In genomic region chr14:65940056-65940735, GRCh38 we compare ENCODE assay signal across 8 cellular contexts.
DNase-seq lines count a peak whose midpoint lies in the region; ATAC-seq and TF ChIP-seq lines count a peak whose summit lies in the region.

No MANE protein-coding gene starts in this region.

- H3K27me3 ChIP-seq in Loucy (ENCODE audit: insufficient read depth, low read length, poor library complexity, severe bottlenecking), result no peaks in the 10 kb centered on the region
- H3K27me3 ChIP-seq in upper lobe of right lung, result no peaks in the 10 kb centered on the region

- CTCF ChIA-PET in activated naive CD4-positive, alpha-beta T cell treated with anti-CD3 and anti-CD28 coated beads for 36 hours (lab: Charles Lee), result interaction anchor here (0.7 to 1.2 kb wide), 5 partner anchors 9 to 1423 kb away, joined by 3 to 6 read pairs (median 5); no protein-coding TSS in a partner anchor
- CTCF ChIA-PET in activated CD8-positive, alpha-beta T cell treated with anti-CD3 and anti-CD28 coated beads, Interleukin-2, amount 10 ng/mL, durations not matched to agents 7 days and 5 days (lab: Charles Lee), result interaction anchor here (0.7 to 4.5 kb wide), 11 partner anchors 8 to 115 kb away, joined by 3 to 51 read pairs (median 8); no protein-coding TSS in a partner anchor

- peak; percentile 44 for DNase-seq in activated naive CD4-positive, alpha-beta T cell treated with anti-CD3 and anti-CD28 coated beads for 36 hours
- no peak for DNase-seq in activated naive CD4-positive, alpha-beta T cell (lab: John Stamatoyannopoulos, UW)
- peak; percentile 50 for DNase-seq in activated CD8-positive, alpha-beta T cell treated with anti-CD3 and anti-CD28 coated beads, Interleukin-2, amount 10 ng/mL, durations not matched to agents 7 days and 5 days
- DNase-seq in stimulated activated naive CD8-positive, alpha-beta T cell treated with anti-CD3 and anti-CD28 coated beads, Interleukin-15, Interleukin-2, amounts not matched to agents 100 U/mL and 50 U/mL, for 24 hours, result peak; percentile 24
- DNase-seq in upper lobe of right lung, result no peak
- DNase-seq in occipital lobe (lab: John Stamatoyannopoulos, UW), result no peak
- no peak for DNase-seq in AG08396 (ENCODE audit: low spot score)

- no peak overlapping the region for H3K27ac ChIP-seq in upper lobe of right lung

- H3K27me3 Mint-ChIP-seq in activated naive CD4-positive, alpha-beta T cell treated with anti-CD3 and anti-CD28 coated beads for 36 hours (ENCODE audit: low read depth), result no peaks in the 10 kb centered on the region
- no peaks in the 10 kb centered on the region for H3K27me3 Mint-ChIP-seq in activated CD8-positive, alpha-beta T cell treated with anti-CD3 and anti-CD28 coated beads, Interleukin-2, amount 10 ng/mL, durations not matched to agents 7 days and 5 days (ENCODE audit: low read depth)

- H3K4me3 ChIP-seq in Loucy (ENCODE audit: low read length, poor library complexity, severe bottlenecking) (no peak overlapping the region), upper lobe of right lung (no peak overlapping the region)

- TF ChIP-seq CTCF in Loucy (conservative IDR thresholded peaks at IDR 0.05; ENCODE audit: low read length) (peak; percentile 65), upper lobe of right lung (IDR thresholded peaks at IDR 0.05) (no peak)

- H3K9ac ChIP-seq in Loucy (ENCODE audit: low read depth, low read length, poor library complexity, severe bottlenecking), result no peak overlapping the region

- POLR2A ChIA-PET in activated CD8-positive, alpha-beta T cell treated with anti-CD3 and anti-CD28 coated beads, Interleukin-2, amount 10 ng/mL, durations not matched to agents 7 days and 5 days (lab: Charles Lee), result no interaction called here

- peaks cover 42% of the 10 kb centered on the region for H3K4me1 Mint-ChIP-seq in activated naive CD4-positive, alpha-beta T cell treated with anti-CD3 and anti-CD28 coated beads for 36 hours (ENCODE audit: low read depth)
- H3K4me1 Mint-ChIP-seq in activated CD8-positive, alpha-beta T cell treated with anti-CD3 and anti-CD28 coated beads, Interleukin-2, amount 10 ng/mL, durations not matched to agents 7 days and 5 days (ENCODE audit: low read depth), result peaks cover 53% of the 10 kb centered on the region

- H2AFZ ChIP-seq in Loucy (ENCODE audit: low read length), result no peak overlapping the region

- H3K79me2 ChIP-seq in Loucy (ENCODE audit: insufficient read depth, low read length), result no peaks in the 10 kb centered on the region

- H3K36me3 ChIP-seq in Loucy (ENCODE audit: insufficient read depth, low read length), result no peaks in the 10 kb centered on the region
- H3K36me3 ChIP-seq in upper lobe of right lung, result no peaks in the 10 kb centered on the region

- H3K36me3 Mint-ChIP-seq in activated naive CD4-positive, alpha-beta T cell treated with anti-CD3 and anti-CD28 coated beads for 36 hours (ENCODE audit: low read depth), result no peaks in the 10 kb centered on the region
- H3K36me3 Mint-ChIP-seq in activated CD8-positive, alpha-beta T cell treated with anti-CD3 and anti-CD28 coated beads, Interleukin-2, amount 10 ng/mL, durations not matched to agents 7 days and 5 days (ENCODE audit: low read depth), result peaks cover 27% of the 10 kb centered on the region

- ATAC-seq in activated CD8-positive, alpha-beta T cell treated with anti-CD3 and anti-CD28 coated beads, Interleukin-2, amount 10 ng/mL, durations not matched to agents 7 days and 5 days, result peak; percentile 49
- no peak for ATAC-seq in stimulated activated naive CD8-positive, alpha-beta T cell treated with anti-CD3 and anti-CD28 coated beads, Interleukin-15, Interleukin-2, amounts not matched to agents 100 U/mL and 50 U/mL, for 24 hours
- no peak for ATAC-seq in upper lobe of right lung

- no peak overlapping the region for H3K27ac Mint-ChIP-seq in activated naive CD4-positive, alpha-beta T cell treated with anti-CD3 and anti-CD28 coated beads for 36 hours
- H3K27ac Mint-ChIP-seq in activated CD8-positive, alpha-beta T cell treated with anti-CD3 and anti-CD28 coated beads, Interleukin-2, amount 10 ng/mL, durations not matched to agents 7 days and 5 days, result no peak overlapping the region

- no peak overlapping the region for H3K4me2 ChIP-seq in Loucy (ENCODE audit: low read depth, low read length, poor library complexity, severe bottlenecking)

- no peaks in the 10 kb centered on the region for H3K9me2 ChIP-seq in Loucy (replicated peaks; ENCODE audit: low read depth, low read length)

- intact Hi-C loops in activated naive CD4-positive, alpha-beta T cell treated with anti-CD3 and anti-CD28 coated beads for 36 hours (cut with micrococcal nuclease), result no loop called here
- intact Hi-C loops in upper lobe of right lung (cut with DNase I), result no loop called here

- H3K4me3 Mint-ChIP-seq in activated naive CD4-positive, alpha-beta T cell treated with anti-CD3 and anti-CD28 coated beads for 36 hours, result no peak overlapping the region
- H3K4me3 Mint-ChIP-seq in activated CD8-positive, alpha-beta T cell treated with anti-CD3 and anti-CD28 coated beads, Interleukin-2, amount 10 ng/mL, durations not matched to agents 7 days and 5 days, result no peak overlapping the region

- H3K4me1 ChIP-seq in Loucy (ENCODE audit: insufficient read depth, low read length, poor library complexity, severe bottlenecking) (peaks cover 43% of the 10 kb centered on the region), upper lobe of right lung (no peaks in the 10 kb centered on the region)

- H3K9me3 Mint-ChIP-seq in activated naive CD4-positive, alpha-beta T cell treated with anti-CD3 and anti-CD28 coated beads for 36 hours, result peaks cover 2% of the 10 kb centered on the region
- peaks cover 10% of the 10 kb centered on the region for H3K9me3 Mint-ChIP-seq in activated CD8-positive, alpha-beta T cell treated with anti-CD3 and anti-CD28 coated beads, Interleukin-2, amount 10 ng/mL, durations not matched to agents 7 days and 5 days (ENCODE audit: insufficient read depth)

- H3K9me3 ChIP-seq in Loucy (ENCODE audit: insufficient read depth, low read depth, low read length) (no peaks in the 10 kb centered on the region), upper lobe of right lung (no peaks in the 10 kb centered on the region)

- no peaks in the 10 kb centered on the region for H4K20me1 ChIP-seq in Loucy (ENCODE audit: insufficient read depth, low read length, poor library complexity, severe bottlenecking)

- no peaks in the 10 kb centered on the region for H3F3A ChIP-seq in Loucy (ENCODE audit: low read depth)

Comparison
In these comparisons a context has a peak if more than half of its experiments do, and no peak if none do; other contexts are left out.
1. DNase-seq: peak in activated naive CD4-positive, alpha-beta T cell treated with anti-CD3 and anti-CD28 coated beads for 36 hours (single experiment), activated CD8-positive, alpha-beta T cell treated with anti-CD3 and anti-CD28 coated beads, Interleukin-2, amount 10 ng/mL, durations not matched to agents 7 days and 5 days (single experiment) and stimulated activated naive CD8-positive, alpha-beta T cell treated with anti-CD3 and anti-CD28 coated beads, Interleukin-15, Interleukin-2, amounts not matched to agents 100 U/mL and 50 U/mL, for 24 hours (single experiment); none in activated naive CD4-positive, alpha-beta T cell (0 of 4), upper lobe of right lung (single experiment), occipital lobe (single experiment) and AG08396 (single experiment).